12 cellular contexts compared by ENCODE assay signal in genomic region chr10:84294766-84295447, GRCh38. TPM values are rescaled to one million over a fixed set of nuclear protein-coding genes. Genes with fewer than 3 reads are reported as not detected.
DNase-seq lines count a peak whose midpoint lies in the region; ATAC-seq, FAIRE-seq and TF ChIP-seq lines count a peak whose summit lies in the region.
"Had no signal": no experiment of that assay in that cellular context is flagged by ENCODE, and none has a peak within 500 bp of the region (broad histone marks: within the 10 kb centered on the region; RNA-seq: fewer than 3 reads in every experiment).

No MANE protein-coding gene starts in this region.

- no peaks in the 10 kb centered on the region for H3K9me2 ChIP-seq in PC-3 (replicated peaks; ENCODE audit: low read length)

- TF ChIP-seq EP300 in GM12878 (IDR thresholded peaks at IDR 0.05; ENCODE audit: borderline replicate concordance in 1 of 2, control insufficient read depth in 1 of 2, low read depth in 2 of 2, low read length in 2 of 2), result no peak

- BruUV-seq in GM12878 (replicated peaks; lab: Mats Ljungman, UMichigan), result no TSS peak
- BruUV-seq in PC-3 (replicated peaks; lab: Mats Ljungman, UMichigan), result no TSS peak

- intact Hi-C loops in GM12878 (cut with micrococcal nuclease; ENCODE audit: unreplicated experiment) (no loop called here), PC-3 (cut with micrococcal nuclease) (no loop called here)

- H3K4me3 ChIP-seq in GM12878 (no peak overlapping the region), PC-3 (ENCODE audit: low read length) (no peak overlapping the region)
- H3K4me3 ChIP-seq: spleen had no signal

- H3K27me3 ChIP-seq in GM12878 (replicated peaks in 1 of 2; ENCODE audit: control insufficient read depth in 2 of 2, insufficient read depth in 2 of 2, low read length in 1 of 2), result no peaks in the 10 kb centered on the region
- peaks cover 15% of the 10 kb centered on the region for H3K27me3 ChIP-seq in PC-3 (ENCODE audit: low read length)

- H4K20me1 ChIP-seq in GM12878 (ENCODE audit: control insufficient read depth, insufficient read depth) (no peaks in the 10 kb centered on the region), PC-3 (ENCODE audit: low read length) (no peaks in the 10 kb centered on the region)

- H3K9ac ChIP-seq in GM12878 (ENCODE audit: control insufficient read depth, insufficient read depth, low read length) (no peak overlapping the region), PC-3 (ENCODE audit: low read length) (no peak overlapping the region)

- POLR2A ChIA-PET in GM12878 (lab: Charles Lee), result no interaction called here
- POLR2A ChIA-PET in PC-3 (lab: Charles Lee; ENCODE audit: unreplicated experiment), result no interaction called here

- no peak overlapping the region for H2AFZ ChIP-seq in GM12878 (ENCODE audit: control insufficient read depth, low read depth, low read length)
- no peak overlapping the region for H2AFZ ChIP-seq in PC-3 (ENCODE audit: low read length)

- TF ChIP-seq CTCF in GM12878 (IDR thresholded peaks at IDR 0.05 in 2 of 3, conservative IDR thresholded peaks at IDR 0.05 in 1 of 3; ENCODE audit: control insufficient read depth in 2 of 3, extremely low read depth in 1 of 3, insufficient read depth in 1 of 3, low read depth in 3 of 3, low read length in 3 of 3), result no peak
- no peak for TF ChIP-seq CTCF in PC-3 (conservative IDR thresholded peaks at IDR 0.05; ENCODE audit: low read depth, low read length)

- H3K4me1 ChIP-seq in GM12878 (ENCODE audit: control insufficient read depth, insufficient read depth, low read length) (peaks cover 22% of the 10 kb centered on the region), PC-3 (ENCODE audit: insufficient read depth, low read length) (no peaks in the 10 kb centered on the region)
- H3K4me1 ChIP-seq: spleen had no signal

- no peak for TF ChIP-seq RAD21 in GM12878 (IDR thresholded peaks at IDR 0.05; ENCODE audit: insufficient read depth, low read depth, low read length)

- in situ Hi-C loops in GM12878 (cut with MboI), result no loop called here

- FAIRE-seq in GM12878 (lab: Jason Lieb, UNC), result peak; percentile 69

- SMC1A ChIA-PET in GM12878 (lab: Charles Lee; ENCODE audit: uncharacterized antibody, unreplicated experiment), result no interaction called here

- ATAC-seq in GM18505 (IDR thresholded peaks at IDR 0.05; ENCODE audit: unreplicated experiment), result peak; percentile 83
- peak; percentile 49 for ATAC-seq in GM19463 (IDR thresholded peaks at IDR 0.05; ENCODE audit: unreplicated experiment)
- ATAC-seq in HG03039 (IDR thresholded peaks at IDR 0.05; ENCODE audit: unreplicated experiment), result peak; percentile 47
- peak; percentile 83 for ATAC-seq in GM12878
- no peak for ATAC-seq in PC-3
- ATAC-seq: CD8-positive, alpha-beta T cell had no signal

- TF ChIP-seq POLR2A in GM18505 (IDR thresholded peaks at IDR 0.05; ENCODE audit: borderline replicate concordance, extremely low read depth, insufficient read depth, insufficient read length) (no peak), GM12878 (IDR thresholded peaks at IDR 0.05; ENCODE audit: low read depth, low read length) (no peak)

- H3K27ac ChIP-seq in GM12878 (ENCODE audit: control insufficient read depth, insufficient read depth) (no peak overlapping the region), PC-3 (ENCODE audit: low read length) (no peak overlapping the region)
- H3K27ac ChIP-seq: spleen had no signal

- H3K9me3 ChIP-seq in GM12878 (replicated peaks; ENCODE audit: control insufficient read depth, insufficient read depth, low read length) (no peaks in the 10 kb centered on the region), PC-3 (ENCODE audit: low read length) (no peaks in the 10 kb centered on the region)
- H3K9me3 ChIP-seq: spleen had no signal

- 91% methylated on average over 1 of the region's 1 CpG for WGBS in GM12878 (ENCODE audit: insufficient coverage, insufficient replicate concordance, low lambda C conversion rate, missing lambda C conversion rate)

- H3K4me2 ChIP-seq in GM12878 (ENCODE audit: control insufficient read depth, insufficient read depth), result peak overlapping the region; percentile 49
- no peak overlapping the region for H3K4me2 ChIP-seq in PC-3 (ENCODE audit: low read length)

- RAD21 ChIA-PET in GM12878 (lab: Charles Lee; ENCODE audit: unreplicated experiment), result no interaction called here

- H3K36me3 ChIP-seq in GM12878 (ENCODE audit: control insufficient read depth in 2 of 2, insufficient read depth in 2 of 2, low read length in 1 of 2) (no peaks in the 10 kb centered on the region), PC-3 (ENCODE audit: low read depth, low read length) (no peaks in the 10 kb centered on the region)
- H3K36me3 ChIP-seq: spleen had no signal

- CTCF ChIA-PET in GM12878 (lab: Yijun Ruan, JAX), result no interaction called here
- CTCF ChIA-PET in PC-3 (lab: Charles Lee), result no interaction called here

- H3K79me2 ChIP-seq in GM12878 (ENCODE audit: control insufficient read depth, insufficient read depth, low read length), result no peaks in the 10 kb centered on the region
- no peaks in the 10 kb centered on the region for H3K79me2 ChIP-seq in PC-3 (ENCODE audit: low read length)

- H3F3A ChIP-seq in PC-3 (ENCODE audit: low read length, unreplicated experiment), result no peaks in the 10 kb centered on the region

- DNase-seq in GM12878 (ENCODE audit: low read depth, low spot score) (no peak), PC-3 (no peak), NCI-H345 (lab: John Stamatoyannopoulos, UW) (no peak)
- DNase-seq in stimulated activated CD4-positive, alpha-beta T cell treated with anti-CD3 and anti-CD28 coated beads, Interleukin-15, amount 100 ng/mL, for 24 hours, result no peak
- DNase-seq in effector CD4-positive, alpha-beta T cell, result no peak
- DNase-seq: CD8-positive, alpha-beta T cell; effector memory CD4-positive, alpha-beta T cell; spleen had no signal

TF ChIP-seq in GM12878, 131 proteins besides CTCF, POLR2A, EP300 and RAD21 (continues in another document):
- TF ChIP-seq EED (IDR thresholded peaks at IDR 0.05; ENCODE audit: low read depth) (peak; percentile 58; the same call in 1 of the 2 replicates), MYB (IDR thresholded peaks at IDR 0.05; ENCODE audit: borderline replicate concordance, low read depth, low read length) (no peak), RUNX3 (IDR thresholded peaks at IDR 0.05; ENCODE audit: low read length) (peak; percentile 81), JUNB (IDR thresholded peaks at IDR 0.05) (peak; percentile 56)

RNA-seq across cellular contexts. Expression of gene CCSER2, which starts 33.5 kb away (rescaled TPM):
- total RNA-seq in GM12878 (2013; cell fraction: nucleolus; rRNA removed), result 87.2 and 91.9 TPM in 2 replicates
- total RNA-seq in GM12878 (2014; rRNA removed) (8.8 and 9.2 TPM in 2 replicates), GM12878 (2014; rRNA removed; fragmentation: Illumina TruSeq; extraction: Trizol) (15.3 and 16.9 TPM in 2 replicates), GM12878 (2021) (18.8 and 21.2 TPM in 2 replicates), PC-3 (2014; rRNA removed) (10.2 and 14.1 TPM in 2 replicates)
- polyA plus RNA-seq in GM12878 (2011; ENCODE audit: low read depth), result 4.6 TPM
- polyA plus RNA-seq in GM12878 (2011; rRNA removed) (12.4 and 17.5 TPM in 2 replicates), GM12878 (2014; fragmentation: Illumina TruSeq; extraction: Trizol) (14.0 and 14.5 TPM in 2 replicates), GM12878 (2014; fragmentation: Nextera tagmentation; extraction: Ambion mirVana) (1 to 10 TPM; 4.7 to 6.8 TPM), GM12878 (2014; rRNA removed) (5.3 and 5.4 TPM in 2 replicates), GM12878 (2016; fragmentation: Nextera tagmentation; extraction: Ambion mirVana) (10 to 100 TPM; 16.5 to 18.5 TPM)
- polyA plus RNA-seq in GM12878 (2011; cell fraction: cytosol; rRNA removed), result 6.0 and 6.2 TPM in 2 replicates
- polyA plus RNA-seq in GM12878 (2011; cell fraction: nucleus; rRNA removed), result 4.8 and 5.8 TPM in 2 replicates
- polyA plus RNA-seq in GM12878 (2012), result 6.4 and 7.1 TPM in 2 replicates
- 14.1 and 21.2 TPM in 2 replicates for polyA minus RNA-seq in GM12878 (2011; rRNA and poly(A)+ RNA removed)
- 9.9 and 10.8 TPM in 2 replicates for polyA minus RNA-seq in GM12878 (2011; cell fraction: cytosol; rRNA and poly(A)+ RNA removed)
- polyA minus RNA-seq in GM12878 (2011; cell fraction: nucleus; rRNA and poly(A)+ RNA removed), result 16.8 and 23.3 TPM in 2 replicates

RNA-seq across cellular contexts. Expression of gene RGR, which starts 50.1 kb away (rescaled TPM):
- total RNA-seq in GM12878 (2013; cell fraction: nucleolus; rRNA removed), result not detected in 2 replicates
- total RNA-seq in GM12878 (2014; rRNA removed) (not detected in 2 replicates), GM12878 (2014; rRNA removed; fragmentation: Illumina TruSeq; extraction: Trizol) (not detected in 2 replicates), GM12878 (2021) (not detected in 2 replicates), PC-3 (2014; rRNA removed) (not detected in 2 replicates)
- polyA plus RNA-seq in GM12878 (2011; ENCODE audit: low read depth), result not detected
- polyA plus RNA-seq in GM12878 (2011; rRNA removed) (not detected in 2 replicates), GM12878 (2014; fragmentation: Illumina TruSeq; extraction: Trizol) (not detected in 2 replicates), GM12878 (2014; fragmentation: Nextera tagmentation; extraction: Ambion mirVana) (not detected), GM12878 (2014; rRNA removed) (not detected in 2 replicates), GM12878 (2016; fragmentation: Nextera tagmentation; extraction: Ambion mirVana) (not detected)
- not detected in 2 replicates for polyA plus RNA-seq in GM12878 (2011; cell fraction: cytosol; rRNA removed)
- not detected in 2 replicates for polyA plus RNA-seq in GM12878 (2011; cell fraction: nucleus; rRNA removed)
- polyA plus RNA-seq in GM12878 (2012), result not detected in 2 replicates
- not detected in 2 replicates for polyA minus RNA-seq in GM12878 (2011; rRNA and poly(A)+ RNA removed)
- not detected in 2 replicates for polyA minus RNA-seq in GM12878 (2011; cell fraction: cytosol; rRNA and poly(A)+ RNA removed)
- polyA minus RNA-seq in GM12878 (2011; cell fraction: nucleus; rRNA and poly(A)+ RNA removed), result not detected in 2 replicates
- total RNA-seq: CD8-positive, alpha-beta T cell; MCF 10A; spleen had no signal
- polyA plus RNA-seq: spleen had no signal

RNA-seq across cellular contexts. Expression of gene LRIT1, which starts 53.6 kb away (rescaled TPM):
- total RNA-seq in GM12878 (2013; cell fraction: nucleolus; rRNA removed), result not detected in 2 replicates
- total RNA-seq in GM12878 (2014; rRNA removed) (not detected in 2 replicates), GM12878 (2014; rRNA removed; fragmentation: Illumina TruSeq; extraction: Trizol) (not detected in 2 replicates), GM12878 (2021) (not detected in 2 replicates), PC-3 (2014; rRNA removed) (not detected in 2 replicates)
- polyA plus RNA-seq in GM12878 (2011; ENCODE audit: low read depth), result not detected
- polyA plus RNA-seq in GM12878 (2011; rRNA removed) (not detected in 2 replicates), GM12878 (2014; fragmentation: Illumina TruSeq; extraction: Trizol) (not detected in 2 replicates), GM12878 (2014; fragmentation: Nextera tagmentation; extraction: Ambion mirVana) (not detected), GM12878 (2014; rRNA removed) (not detected in 2 replicates), GM12878 (2016; fragmentation: Nextera tagmentation; extraction: Ambion mirVana) (not detected)
- not detected in 2 replicates for polyA plus RNA-seq in GM12878 (2011; cell fraction: cytosol; rRNA removed)
- not detected in 2 replicates for polyA plus RNA-seq in GM12878 (2011; cell fraction: nucleus; rRNA removed)
- polyA plus RNA-seq in GM12878 (2012), result not detected in 2 replicates
- not detected in 2 replicates for polyA minus RNA-seq in GM12878 (2011; rRNA and poly(A)+ RNA removed)
- not detected in 2 replicates for polyA minus RNA-seq in GM12878 (2011; cell fraction: cytosol; rRNA and poly(A)+ RNA removed)
- not detected in 2 replicates for polyA minus RNA-seq in GM12878 (2011; cell fraction: nucleus; rRNA and poly(A)+ RNA removed)
- total RNA-seq: CD8-positive, alpha-beta T cell; MCF 10A; spleen had no signal
- polyA plus RNA-seq: spleen had no signal
